17 cellular contexts compared by ENCODE assay signal in the genomic region with DNA sequence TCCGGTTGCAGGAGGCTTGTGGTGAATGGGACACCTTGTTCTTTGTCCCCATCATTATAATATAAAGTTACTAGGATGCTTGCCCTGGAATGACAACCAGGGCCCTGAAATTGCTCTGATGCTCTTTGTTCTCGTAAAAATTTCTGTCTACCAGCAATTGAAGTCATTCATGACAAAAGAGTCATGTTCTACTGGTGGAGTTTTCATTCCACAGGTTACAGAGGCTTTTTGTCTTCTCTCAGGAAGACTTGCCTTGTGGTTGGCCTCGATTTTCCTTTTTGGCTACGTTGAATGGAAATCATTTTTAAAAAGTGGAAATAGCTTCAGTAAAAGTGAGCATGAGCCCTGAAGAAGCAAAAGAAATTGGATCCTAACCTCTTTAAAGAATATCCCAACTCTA.
DNase-seq lines count a peak whose midpoint lies in the region; ATAC-seq and TF ChIP-seq lines count a peak whose summit lies in the region.
"Had no signal": no experiment of that assay in that cellular context is flagged by ENCODE, and none has a peak within 500 bp of the region (broad histone marks: within the 10 kb centered on the region; RNA-seq: fewer than 3 reads in every experiment).

No MANE protein-coding gene starts in this region.

- TF ChIP-seq POLR2A in uterus (IDR thresholded peaks at IDR 0.05), result no peak

- TF ChIP-seq CTCF in dorsolateral prefrontal cortex (IDR thresholded peaks at IDR 0.05 in 54 of 56, conservative IDR thresholded peaks at IDR 0.05 in 2 of 56; ENCODE audit: low read depth in 1 of 56, partially characterized antibody in 56 of 56), result no peak
- TF ChIP-seq CTCF in neural crest cell (conservative IDR thresholded peaks at IDR 0.05), result no peak
- TF ChIP-seq CTCF in uterus (IDR thresholded peaks at IDR 0.05), result no peak
- TF ChIP-seq CTCF in chondrocyte (IDR thresholded peaks at IDR 0.05), result no peak

- H3K36me3 Mint-ChIP-seq in neural crest cell (ENCODE audit: low read depth), result no peaks in the 10 kb centered on the region
- peaks cover 18% of the 10 kb centered on the region for H3K36me3 Mint-ChIP-seq in chondrocyte (ENCODE audit: low read depth)

- H3K4me1 ChIP-seq in uterus (peaks cover 0 to 3% of the 10 kb centered on the region in 2 donors), aorta (ENCODE audit: control insufficient read depth in 1 of 2, insufficient read depth in 2 of 2, low read length in 2 of 2) (no peaks in the 10 kb centered on the region)

- H3K9ac ChIP-seq in SK-N-MC (ENCODE audit: insufficient read length), result no peak overlapping the region

- intact Hi-C loops in dorsolateral prefrontal cortex (cut with DNase I), result no loop called here
- intact Hi-C loops in uterus (cut with DNase I; ENCODE audit: low total_unique reads), result no loop called here
- intact Hi-C loops in aorta (cut with DNase I), result no loop called here

- H3K27me3 Mint-ChIP-seq in neural crest cell (ENCODE audit: low read depth), result no peaks in the 10 kb centered on the region
- no peaks in the 10 kb centered on the region for H3K27me3 Mint-ChIP-seq in chondrocyte (ENCODE audit: low read depth)
- H3K27me3 Mint-ChIP-seq: B cell, IgD-negative memory B cell had no signal

- DNase-seq in SK-N-MC (ENCODE audit: low read depth, low spot score), result no peak
- DNase-seq in dorsolateral prefrontal cortex, result no peak
- DNase-seq in neural crest cell (ENCODE audit: low read depth, low spot score), result no peak
- no peak for DNase-seq in uterus
- no peak for DNase-seq in chondrocyte (ENCODE audit: low spot score)
- DNase-seq in aorta, result no peak
- DNase-seq: Caco-2, HCEC 1CT, Karpas-422, NCI-H1092 treated with DMSO at 0.1 percent for 48 hours, NCI-H2081 treated with DMSO at 0.1 percent for 48 hours, NCI-H748 treated with DMSO at 0.1 percent for 48 hours had no signal

- H3K36me3 ChIP-seq in SK-N-MC (ENCODE audit: insufficient read depth, low read length) (no peaks in the 10 kb centered on the region), uterus (no peaks in the 10 kb centered on the region), aorta (ENCODE audit: control insufficient read depth in 1 of 2, insufficient read depth in 2 of 2, low read length in 1 of 2) (peaks cover 0 to 2% of the 10 kb centered on the region in 2 donors)

- H3K4me3 ChIP-seq in SK-N-MC (peak overlapping the region; percentile 41; the same call in 1 of the 2 replicates), dorsolateral prefrontal cortex (no peak overlapping the region), uterus (no peak overlapping the region), aorta (ENCODE audit: low read length in 2 of 2) (no peak overlapping the region)
- H3K4me3 ChIP-seq: GM23338 had no signal

- H3K9me3 Mint-ChIP-seq in neural crest cell (no peaks in the 10 kb centered on the region), chondrocyte (ENCODE audit: low read depth) (no peaks in the 10 kb centered on the region)
- H3K9me3 Mint-ChIP-seq: GM23338, IgD-negative memory B cell had no signal

- H3K27me3 ChIP-seq in dorsolateral prefrontal cortex, result no peaks in the 10 kb centered on the region
- no peaks in the 10 kb centered on the region for H3K27me3 ChIP-seq in uterus
- no peaks in the 10 kb centered on the region for H3K27me3 ChIP-seq in aorta (ENCODE audit: control insufficient read depth in 1 of 2, insufficient read depth in 2 of 2, low read length in 1 of 2)

- H3K27ac ChIP-seq in SK-N-MC (peak overlapping the region; percentile 73), dorsolateral prefrontal cortex (peak overlapping the region in 48 of 59 donors; percentile 2 to 83 (median 54)), uterus (peak overlapping the region; percentile 30 to 67), aorta (ENCODE audit: low read depth in 1 of 2, low read length in 2 of 2) (no peak overlapping the region)

- H3K9me3 ChIP-seq in SK-N-MC (ENCODE audit: low read depth, low read length), result no peaks in the 10 kb centered on the region
- no peaks in the 10 kb centered on the region for H3K9me3 ChIP-seq in uterus
- H3K9me3 ChIP-seq in aorta (ENCODE audit: control insufficient read depth, low read length), result no peaks in the 10 kb centered on the region
- H3K9me3 ChIP-seq: Caco-2 had no signal

- ATAC-seq in aorta (ENCODE audit: low FRiP score), result no peak
- no peak for ATAC-seq in GM18519 (IDR thresholded peaks at IDR 0.05; ENCODE audit: low FRiP score, unreplicated experiment)
- ATAC-seq: Right ventricle myocardium inferior had no signal

- peak overlapping the region; percentile 14 for H3K27ac Mint-ChIP-seq in neural crest cell (ENCODE audit: unreplicated experiment)
- H3K27ac Mint-ChIP-seq in chondrocyte (ENCODE audit: unreplicated experiment), result no peak overlapping the region
- H3K27ac Mint-ChIP-seq: B cell, GM23338, IgD-negative memory B cell had no signal

- WGBS in aorta, 2 donors, result 93 to 95% methylated on average over 4 of the region's 4 CpGs

- peaks cover 49% of the 10 kb centered on the region for H3K4me1 Mint-ChIP-seq in neural crest cell
- no peaks in the 10 kb centered on the region for H3K4me1 Mint-ChIP-seq in chondrocyte (ENCODE audit: low read depth)
- H3K4me1 Mint-ChIP-seq: B cell, IgD-negative memory B cell had no signal

- H3K4me3 Mint-ChIP-seq in neural crest cell (no peak overlapping the region), chondrocyte (ENCODE audit: unreplicated experiment) (no peak overlapping the region)
- H3K4me3 Mint-ChIP-seq: B cell, GM23338, IgD-negative memory B cell had no signal

Comparison
In these comparisons a context has a peak if more than half of its experiments do, and no peak if none do; other contexts are left out.
1. H3K27ac ChIP-seq: peak in SK-N-MC (single experiment), dorsolateral prefrontal cortex (48 of 59) and uterus (2 of 2); none in aorta (0 of 2).